ENCODE assay signal across 1 cellular context in genomic region chr16:50306287-50306686, GRCh38.
A peak's percentile ranks its signal among the peaks of the same experiment; 100 is the strongest.
TF ChIP-seq lines count a peak whose summit lies in the region.

No MANE protein-coding gene starts in this region.

TF ChIP-seq in HepG2, 621 proteins besides CTCF, POLR2A, EP300 and RAD21 (continued from another document):
- 0 out of 2 replicates have a peak, but pooled peaks have one; percentile 20 for TF ChIP-seq FOXO4 (CRISPR knock-in tag; conservative IDR thresholded peaks at IDR 0.05)
